ENCODE assay signal across 11 cellular contexts in genomic region chr3:125186261-125186770, GRCh38. TPM values are rescaled to one million over a fixed set of nuclear protein-coding genes. Genes with fewer than 3 reads are reported as not detected.
DNase-seq lines count a peak whose midpoint lies in the region; ATAC-seq and TF ChIP-seq lines count a peak whose summit lies in the region.
"Had no signal": no experiment of that assay in that cellular context is flagged by ENCODE, and none has a peak within 500 bp of the region (broad histone marks: within the 10 kb centered on the region; RNA-seq: fewer than 3 reads in every experiment).

No MANE protein-coding gene starts in this region.

- no peaks in the 10 kb centered on the region for H3K36me3 ChIP-seq in GM23248 (ENCODE audit: low read depth)

- peak overlapping the region; percentile 34 for H3K4me2 ChIP-seq in GM23248 (ENCODE audit: unreplicated experiment)

- TF ChIP-seq CTCF in osteocyte (IDR thresholded peaks at IDR 0.05), result no peak

- H3K27me3 ChIP-seq in GM23248 (replicated peaks; ENCODE audit: insufficient read depth), result no peaks in the 10 kb centered on the region
- H3K27me3 ChIP-seq: stomach had no signal

- 23 to 25% methylated on average over 9 of the region's 9 CpGs for WGBS in GM23248 (ENCODE audit: low coverage in 1 of 2, low lambda C conversion rate in 2 of 2, missing lambda C conversion rate in 2 of 2), 2 experiments

- H3K79me2 ChIP-seq in GM23248 (ENCODE audit: insufficient read depth), result no peaks in the 10 kb centered on the region

- H3K4me1 Mint-ChIP-seq in osteocyte (ENCODE audit: unreplicated experiment), result peaks cover 21% of the 10 kb centered on the region
- H3K4me1 Mint-ChIP-seq: activated CD4-positive, alpha-beta T cell treated with anti-CD3 and anti-CD28 coated beads, Interleukin-2, amount 10 ng/mL, durations not matched to agents 7 days and 5 days had no signal

- H3K27me3 Mint-ChIP-seq in osteocyte (ENCODE audit: unreplicated experiment), result no peaks in the 10 kb centered on the region

- no peak overlapping the region for H3K9ac ChIP-seq in GM23248

- peak; percentile 67 for DNase-seq in GM23248
- DNase-seq in osteocyte (ENCODE audit: extremely low spot score, unreplicated experiment), result peak; percentile 44
- no peak for DNase-seq in DMS153 (lab: John Stamatoyannopoulos, UW)
- no peak for DNase-seq in SK-N-DZ (ENCODE audit: low spot score)
- no peak for DNase-seq in foreskin melanocyte
- DNase-seq: activated CD4-positive, alpha-beta T cell treated with anti-CD3 and anti-CD28 coated beads, Interleukin-2, amount 10 ng/mL, durations not matched to agents 7 days and 5 days; NCI-H1048; stomach had no signal

- H3K27ac ChIP-seq in GM23248 (no peak overlapping the region), angular gyrus (ENCODE audit: low read depth, low read length) (peak overlapping the region; percentile 62)
- H3K27ac ChIP-seq: stomach had no signal

- no peaks in the 10 kb centered on the region for H3F3A ChIP-seq in GM23248 (ENCODE audit: insufficient read depth)

- peak overlapping the region; percentile 47 for H3K27ac Mint-ChIP-seq in osteocyte (ENCODE audit: unreplicated experiment)
- H3K27ac Mint-ChIP-seq: activated CD4-positive, alpha-beta T cell treated with anti-CD3 and anti-CD28 coated beads, Interleukin-2, amount 10 ng/mL, durations not matched to agents 7 days and 5 days had no signal

- H4K20me1 ChIP-seq in GM23248 (ENCODE audit: insufficient read depth), result no peaks in the 10 kb centered on the region

- peaks cover 5% of the 10 kb centered on the region; the same call in 1 of the 2 replicates for H3K4me1 ChIP-seq in GM23248 (ENCODE audit: insufficient read depth)

- no peaks in the 10 kb centered on the region for H3K9me2 ChIP-seq in GM23248 (ENCODE audit: insufficient read depth)

- H3K36me3 Mint-ChIP-seq in osteocyte (ENCODE audit: unreplicated experiment), result no peaks in the 10 kb centered on the region

- ATAC-seq in GM18508 (IDR thresholded peaks at IDR 0.05; ENCODE audit: insufficient read depth, unreplicated experiment), result peak; percentile 49
- ATAC-seq in GM18873 (IDR thresholded peaks at IDR 0.05; ENCODE audit: low FRiP score, unreplicated experiment), result no peak

- H3K4me3 ChIP-seq in GM23248, result no peak overlapping the region
- H3K4me3 ChIP-seq: stomach had no signal

- peak overlapping the region; percentile 54 for H2AFZ ChIP-seq in GM23248

- no peaks in the 10 kb centered on the region for H3K9me3 ChIP-seq in GM23248 (ENCODE audit: low read depth)
- H3K9me3 ChIP-seq: stomach had no signal

- in situ Hi-C loops in GM23248 (cut with MboI), result no loop called here

- peak overlapping the region; percentile 14 for H3K4me3 Mint-ChIP-seq in osteocyte (ENCODE audit: unreplicated experiment)
- H3K4me3 Mint-ChIP-seq: activated CD4-positive, alpha-beta T cell treated with anti-CD3 and anti-CD28 coated beads, Interleukin-2, amount 10 ng/mL, durations not matched to agents 7 days and 5 days had no signal

- H3K9me3 Mint-ChIP-seq in osteocyte (ENCODE audit: unreplicated experiment), result no peaks in the 10 kb centered on the region
- H3K9me3 Mint-ChIP-seq: activated CD4-positive, alpha-beta T cell treated with anti-CD3 and anti-CD28 coated beads, Interleukin-2, amount 10 ng/mL, durations not matched to agents 7 days and 5 days had no signal

RNA-seq across cellular contexts. Expression of gene SLC12A8, which starts 26.2 kb away (rescaled TPM):
- total RNA-seq in GM23248 (2014; rRNA removed; shearing (Covaris generic)), result 7.8 and 12.0 TPM in 2 replicates
- 3.4 and 3.5 TPM in 2 replicates for polyA plus RNA-seq in GM23248 (2016; fragmentation: Nextera tagmentation; extraction: Ambion mirVana)
- 2.0 and 3.0 TPM in 2 replicates for total RNA-seq in osteocyte
- polyA plus RNA-seq in SK-N-DZ (2014; cell fraction: cytosol; rRNA removed), result 2.5 and 2.6 TPM in 2 replicates
- polyA plus RNA-seq in SK-N-DZ (2014; cell fraction: nucleus; rRNA removed), result 2.6 and 3.3 TPM in 2 replicates

Comparison
In these comparisons a context has a peak if more than half of its experiments do, and no peak if none do; other contexts are left out.
1. DNase-seq: peak in GM23248 (single experiment) and osteocyte (single experiment); none in DMS153 (single experiment), SK-N-DZ (single experiment) and foreskin melanocyte (single experiment).